8 cellular contexts compared by ENCODE assay signal in genomic region chr4:185395956-185396723, GRCh38. TPM values are rescaled to one million over a fixed set of nuclear protein-coding genes. Genes with fewer than 3 reads are reported as not detected.
DNase-seq lines count a peak whose midpoint lies in the region; ATAC-seq and TF ChIP-seq lines count a peak whose summit lies in the region.

No MANE protein-coding gene starts in this region.

- H3K4me1 ChIP-seq in endodermal cell (ENCODE audit: control insufficient read depth, insufficient read depth, low read length) = no peaks in the 10 kb centered on the region

- H3K4me3 Mint-ChIP-seq in endodermal cell = peak overlapping the region; percentile 74
- H3K4me3 Mint-ChIP-seq in mesothelial cell of epicardium = peak overlapping the region; percentile 81

- H3K27me3 ChIP-seq in endodermal cell (ENCODE audit: control insufficient read depth, insufficient read depth, low read length, poor library complexity, severe bottlenecking) = peaks cover 11% of the 10 kb centered on the region

- H3K9me3 ChIP-seq in endodermal cell (ENCODE audit: control insufficient read depth, low read length) = no peaks in the 10 kb centered on the region

- H3K9me3 Mint-ChIP-seq in endodermal cell (no peaks in the 10 kb centered on the region), mesothelial cell of epicardium (peaks cover 9% of the 10 kb centered on the region)

- H3K9ac ChIP-seq in endodermal cell (ENCODE audit: extremely low read depth, low read length, poor library complexity, severe bottlenecking) = peak overlapping the region; percentile 80

- H3K4me1 Mint-ChIP-seq in endodermal cell (peaks cover 5% of the 10 kb centered on the region), mesothelial cell of epicardium (peaks cover 27% of the 10 kb centered on the region)

- H3K36me3 ChIP-seq in endodermal cell (ENCODE audit: control insufficient read depth, insufficient read depth, low read length) = peaks cover 25% of the 10 kb centered on the region

- peaks cover 11% of the 10 kb centered on the region for H3K27me3 Mint-ChIP-seq in endodermal cell (ENCODE audit: insufficient read depth)
- no peaks in the 10 kb centered on the region for H3K27me3 Mint-ChIP-seq in mesothelial cell of epicardium (ENCODE audit: low read depth)

- ATAC-seq in GM21390 (IDR thresholded peaks at IDR 0.05; ENCODE audit: unreplicated experiment) = peak; percentile 79

- H3K27ac Mint-ChIP-seq in endodermal cell = peak overlapping the region; percentile 95
- peak overlapping the region; percentile 96 for H3K27ac Mint-ChIP-seq in mesothelial cell of epicardium

- peaks cover 11% of the 10 kb centered on the region for H3K36me3 Mint-ChIP-seq in endodermal cell (ENCODE audit: low read depth)
- peaks cover 16% of the 10 kb centered on the region for H3K36me3 Mint-ChIP-seq in mesothelial cell of epicardium

- H3K4me3 ChIP-seq in endodermal cell (ENCODE audit: low read length) = peak overlapping the region; percentile 87

- DNase-seq in Caki2 (ENCODE audit: low read depth) = peak; percentile 99
- DNase-seq in HUDEP-2 (lab: John Stamatoyannopoulos, UW; ENCODE audit: unreplicated experiment in 76 of 76) = peak; percentile 24 to 98 (median 93)
- DNase-seq in NOMO-1 treated with dmso at 0.1 percent for 144 hours (lab: John Stamatoyannopoulos, UW; ENCODE audit: unreplicated experiment) = peak; percentile 92
- DNase-seq in activated CD8-positive, alpha-beta memory T cell treated with anti-CD3 and anti-CD28 coated beads, Interleukin-2, amount 50 U/mL, for 24 hours (ENCODE audit: extremely low read depth) = peak; percentile 86
- DNase-seq in endodermal cell = peak; percentile 97
- DNase-seq in mesothelial cell of epicardium (ENCODE audit: low spot score in 2 of 2, unreplicated experiment in 2 of 2) = peak; percentile 91 to 96
- peak; percentile 92 to 97 for DNase-seq in stimulated activated CD8-positive, alpha-beta memory T cell treated with anti-CD3 and anti-CD28 coated beads, Interleukin-15, amount 100 ng/mL, for 4 hours (ENCODE audit: low read depth in 2 of 2)

- 1 to 2% methylated on average over 66 to 98 of the region's 98 CpGs for WGBS in endodermal cell (ENCODE audit: insufficient coverage in 1 of 2, insufficient read length in 1 of 2), 2 experiments

- in situ Hi-C loops in Caki2 (cut with HindIII; ENCODE audit: low pct_unique_long_range_greater_than_20kb, low sequenced_read_pairs) = no loop called here

- peak overlapping the region; percentile 75 for H3K27ac ChIP-seq in endodermal cell (ENCODE audit: low read depth, low read length)

- TF ChIP-seq CTCF in endodermal cell (conservative IDR thresholded peaks at IDR 0.05) (no peak), mesothelial cell of epicardium (IDR thresholded peaks at IDR 0.05; ENCODE audit: unreplicated experiment) (no peak)

RNA-seq across cellular contexts. Expression of gene LRP2BP, which starts 0.4 kb away (rescaled TPM):
- total RNA-seq in Caki2 (2014; rRNA removed; shearing (Covaris generic); ENCODE audit: low replicate concordance) = 0.14 TPM in 1 of 2 replicates, not detected in the other
- under 1 TPM in 1 of 2 donors, not detected in 1; 0.15 TPM for total RNA-seq in endodermal cell
- 0.36 TPM for polyA plus RNA-seq in endodermal cell (2013, experiment 1 of 2)
- 0.41 TPM for polyA plus RNA-seq in endodermal cell (2013, experiment 2 of 2)
- total RNA-seq in mesothelial cell of epicardium = 1.4 to 1.9 TPM (median 1.6 TPM) in 3 replicates

RNA-seq across cellular contexts. Expression of gene ANKRD37, which starts 0.5 kb away (rescaled TPM):
- total RNA-seq in Caki2 (2014; rRNA removed; shearing (Covaris generic); ENCODE audit: low replicate concordance) = 15.3 and 36.6 TPM in 2 replicates
- 1 to 10 TPM in 1 of 2 donors, under 1 TPM in 1; 0.95 to 1.3 TPM for total RNA-seq in endodermal cell
- polyA plus RNA-seq in endodermal cell (2013, experiment 1 of 2) = 5.7 TPM
- polyA plus RNA-seq in endodermal cell (2013, experiment 2 of 2) = 5.3 TPM
- total RNA-seq in mesothelial cell of epicardium = 3.5 to 3.7 TPM (median 3.5 TPM) in 3 replicates

RNA-seq across cellular contexts. Expression of gene UFSP2, which starts 29.6 kb away (rescaled TPM):
- 29.6 and 63.3 TPM in 2 replicates for total RNA-seq in Caki2 (2014; rRNA removed; shearing (Covaris generic); ENCODE audit: low replicate concordance)
- 10 to 100 TPM; 23.3 to 24.7 TPM for total RNA-seq in endodermal cell
- polyA plus RNA-seq in endodermal cell (2013, experiment 1 of 2) = 41.7 TPM
- 35.4 TPM for polyA plus RNA-seq in endodermal cell (2013, experiment 2 of 2)
- 30.6 to 37.2 TPM (median 36.1 TPM) in 3 replicates for total RNA-seq in mesothelial cell of epicardium

Comparison
In these comparisons a context has a peak if more than half of its experiments do, and no peak if none do; other contexts are left out.
1. Peak in every context shown above with its lines: DNase-seq, ATAC-seq, H3K4me3 ChIP-seq and H3K27ac ChIP-seq.